Comparison of ENCODE assay signal across 1 cellular context in genomic region chr20:54633374-54633773, GRCh38.
TF ChIP-seq lines count a peak whose summit lies in the region.

No MANE protein-coding gene starts in this region.

TF ChIP-seq in GM12878, 131 proteins besides CTCF, POLR2A, EP300 and RAD21:
- no peak; a peak in 1 of 4 replicates for TF ChIP-seq ETV6 (conservative IDR thresholded peaks at IDR 0.05 in 1 of 2, IDR thresholded peaks at IDR 0.05 in 1 of 2; ENCODE audit: borderline replicate concordance in 1 of 2, low read depth in 1 of 2)
- TF ChIP-seq RUNX3 (IDR thresholded peaks at IDR 0.05; ENCODE audit: low read length) = peak; percentile 33
- 0 out of 2 replicates have a peak, but pooled peaks have one; percentile 40 for TF ChIP-seq IRF4 (IDR thresholded peaks at IDR 0.05; ENCODE audit: low read depth, low read length)
- peak; percentile 77; the same call in 1 of the 2 replicates for TF ChIP-seq PAX5 (IDR thresholded peaks at IDR 0.05; ENCODE audit: borderline replicate concordance, low read depth, low read length)
- no peak for TF ChIP-seq RAD51 (IDR thresholded peaks at IDR 0.05)
TF ChIP-seq in GM12878: peak in this region for 3.
